Comparison of ENCODE assay signal across 3 cellular contexts in the genomic region with DNA sequence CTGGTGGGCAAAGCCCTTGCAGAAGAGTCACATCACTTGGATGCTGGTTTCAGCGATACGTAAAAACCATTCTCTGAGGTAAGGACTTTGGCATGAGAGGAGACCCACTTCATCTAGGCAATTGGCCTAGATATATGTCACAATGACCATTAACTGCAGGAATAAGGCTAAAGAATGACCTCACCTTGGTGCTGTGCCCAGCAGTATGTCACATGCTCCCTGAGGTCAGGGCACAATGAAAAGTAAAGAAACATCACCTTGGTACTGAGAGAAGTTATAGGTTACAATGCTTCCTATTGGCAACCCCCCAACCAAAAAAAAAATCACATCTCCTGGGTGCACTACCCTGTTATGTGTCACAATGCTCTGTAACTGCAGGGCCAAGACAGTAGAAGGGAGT.
"Had no signal": no experiment of that assay in that cellular context is flagged by ENCODE, and none has a peak within 500 bp of the region (broad histone marks: within the 10 kb centered on the region; RNA-seq: fewer than 3 reads in every experiment).

No MANE protein-coding gene starts in this region.

- ATAC-seq: GM12878 had no signal

- H3K4me3 ChIP-seq: GM12878 had no signal

- DNase-seq: GDM1, GF-D8 had no signal
